In the genomic region with DNA sequence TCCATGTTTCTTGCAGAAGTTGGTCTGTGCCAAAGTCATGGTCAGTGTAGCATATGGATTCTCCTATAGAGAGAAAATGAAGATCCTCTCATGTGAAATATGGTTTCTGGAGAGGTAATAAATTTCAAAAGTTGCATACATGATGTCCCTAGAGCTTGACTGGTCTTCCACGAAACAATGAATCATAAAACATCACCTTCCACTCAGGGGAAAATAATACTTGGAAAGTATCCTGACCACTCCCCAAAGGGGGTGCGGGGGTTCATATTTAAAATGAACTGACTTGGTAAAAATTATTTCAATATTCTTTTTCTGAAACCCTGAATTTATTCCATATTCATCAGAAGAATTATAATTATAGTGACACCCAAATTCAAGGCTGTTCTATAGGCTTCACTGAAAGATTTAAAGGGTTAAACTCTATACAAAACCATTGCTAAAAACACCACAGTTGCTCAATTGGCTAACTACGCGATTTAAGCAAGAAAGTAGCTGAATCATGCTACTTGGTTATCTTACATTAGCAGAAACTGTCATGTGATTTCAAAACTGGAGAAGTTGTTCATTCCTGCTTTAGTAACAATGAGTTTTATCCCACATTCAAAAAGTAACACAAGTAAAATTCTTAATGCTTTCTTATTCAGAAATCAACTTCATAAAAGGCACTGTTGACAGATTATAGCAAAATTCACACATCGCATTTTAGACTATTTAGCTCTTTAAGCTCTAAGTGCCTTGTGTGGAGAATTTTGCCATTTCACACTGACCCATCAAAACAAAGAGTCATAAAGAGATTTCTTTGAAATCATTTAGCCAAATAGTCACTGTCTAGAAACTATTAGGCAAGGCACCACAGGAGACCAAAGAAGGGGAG, we compare ENCODE assay signal across 12 cellular contexts. TPM values are rescaled to one million over a fixed set of nuclear protein-coding genes. Genes with fewer than 3 reads are reported as not detected.
DNase-seq lines count a peak whose midpoint lies in the region; FAIRE-seq and TF ChIP-seq lines count a peak whose summit lies in the region.
"Had no signal": no experiment of that assay in that cellular context is flagged by ENCODE, and none has a peak within 500 bp of the region (broad histone marks: within the 10 kb centered on the region; RNA-seq: fewer than 3 reads in every experiment).

No MANE protein-coding gene starts in this region.

- H3K36me3 Mint-ChIP-seq in dendritic cell treated with granulocyte-macrophage colony-stimulating factor and Interleukin-4, amounts not matched to agents 40 ng/mL and 50 ng/mL, for 4 days (ENCODE audit: low read depth) = peaks cover 92% of the 10 kb centered on the region

- H3K4me3 ChIP-seq in AG09309 (ENCODE audit: control insufficient read depth, low read depth, low read length) (no peak overlapping the region), neutrophil (ENCODE audit: low read depth in 1 of 2, low read length in 1 of 2) (peak overlapping the region; percentile 22 to 35), WERI-Rb-1 (ENCODE audit: low read depth, low read length) (no peak overlapping the region)
- H3K4me3 ChIP-seq: SJSA1 had no signal

- H3K27me3 ChIP-seq in neutrophil (no peaks in the 10 kb centered on the region), WERI-Rb-1 (ENCODE audit: insufficient read depth, low read depth, severe bottlenecking) (no peaks in the 10 kb centered on the region)
- H3K27me3 ChIP-seq: SJSA1 had no signal

- H3K27ac Mint-ChIP-seq in dendritic cell treated with granulocyte-macrophage colony-stimulating factor and Interleukin-4, amounts not matched to agents 40 ng/mL and 50 ng/mL, for 4 days = peak overlapping the region; percentile 85
- H3K27ac Mint-ChIP-seq: activated T-cell treated with anti-CD3 and anti-CD28 coated beads, Interleukin-2, amount 50 U/mL, for 72 hours had no signal

- no peaks in the 10 kb centered on the region for H3K27me3 Mint-ChIP-seq in dendritic cell treated with granulocyte-macrophage colony-stimulating factor and Interleukin-4, amounts not matched to agents 40 ng/mL and 50 ng/mL, for 4 days

- peak; percentile 39 for DNase-seq in AG09309 (ENCODE audit: low read depth)
- DNase-seq in NOMO-1 (lab: John Stamatoyannopoulos, UW; ENCODE audit: unreplicated experiment in 2 of 2) = peak; percentile 68 to 93
- no peak for DNase-seq in GM12892 (ENCODE audit: insufficient read length)
- DNase-seq in WERI-Rb-1 = no peak
- no peak for DNase-seq in cerebellar cortex (ENCODE audit: low spot score)
- no peak for DNase-seq in putamen (ENCODE audit: low spot score)
- DNase-seq: activated T-cell treated with anti-CD3 and anti-CD28 coated beads, Interleukin-2, amount 50 U/mL, for 72 hours had no signal

- no peak for TF ChIP-seq CTCF in AG09309 (IDR thresholded peaks at IDR 0.05; ENCODE audit: control insufficient read depth, insufficient read depth, low read depth, low read length, missing control alignments)
- TF ChIP-seq CTCF in neutrophil (IDR thresholded peaks at IDR 0.05) = no peak
- no peak for TF ChIP-seq CTCF in WERI-Rb-1 (IDR thresholded peaks at IDR 0.05; ENCODE audit: low read depth, low read length)

- H3K9me3 ChIP-seq in neutrophil = no peaks in the 10 kb centered on the region
- H3K9me3 ChIP-seq in WERI-Rb-1 (ENCODE audit: severe bottlenecking) = no peaks in the 10 kb centered on the region
- H3K9me3 ChIP-seq: SJSA1 had no signal

- H3K4me1 ChIP-seq in neutrophil (ENCODE audit: control insufficient read depth in 1 of 2, insufficient read depth in 1 of 2, low read depth in 1 of 2, low read length in 1 of 2) = peaks cover 73 to 75% of the 10 kb centered on the region in 2 experiments

- no peaks in the 10 kb centered on the region for H3K9me3 Mint-ChIP-seq in dendritic cell treated with granulocyte-macrophage colony-stimulating factor and Interleukin-4, amounts not matched to agents 40 ng/mL and 50 ng/mL, for 4 days
- H3K9me3 Mint-ChIP-seq: activated T-cell treated with anti-CD3 and anti-CD28 coated beads, Interleukin-2, amount 50 U/mL, for 72 hours had no signal

- H3K36me3 ChIP-seq in neutrophil (no peaks in the 10 kb centered on the region), WERI-Rb-1 (no peaks in the 10 kb centered on the region)

- H3K4me3 Mint-ChIP-seq in dendritic cell treated with granulocyte-macrophage colony-stimulating factor and Interleukin-4, amounts not matched to agents 40 ng/mL and 50 ng/mL, for 4 days = peak overlapping the region; percentile 78
- H3K4me3 Mint-ChIP-seq: activated T-cell treated with anti-CD3 and anti-CD28 coated beads, Interleukin-2, amount 50 U/mL, for 72 hours had no signal

- H3K27ac ChIP-seq in neutrophil (peak overlapping the region; percentile 93), WERI-Rb-1 (no peak overlapping the region)
- H3K27ac ChIP-seq: epithelial cell of prostate, SJSA1 had no signal

- no peak for FAIRE-seq in GM12892 (lab: Jason Lieb, UNC)

- intact Hi-C loops in dendritic cell treated with granulocyte-macrophage colony-stimulating factor and Interleukin-4, amounts not matched to agents 40 ng/mL and 50 ng/mL, for 4 days (cut with micrococcal nuclease) = no loop called here

- H3K4me1 Mint-ChIP-seq in dendritic cell treated with granulocyte-macrophage colony-stimulating factor and Interleukin-4, amounts not matched to agents 40 ng/mL and 50 ng/mL, for 4 days (ENCODE audit: low read depth) = peaks cover 78% of the 10 kb centered on the region

- TF ChIP-seq POLR2A in GM12892 (IDR thresholded peaks at IDR 0.05; ENCODE audit: low read depth, low read length) = no peak

RNA-seq across cellular contexts. Expression of a gene that starts 5.3 kb away (rescaled TPM):
- 15.2 TPM for polyA plus RNA-seq in GM12892 (2012; ENCODE audit: missing spikeins)

RNA-seq across cellular contexts. Expression of a gene that starts 30.0 kb away (rescaled TPM):
- 1.1 TPM for polyA plus RNA-seq in GM12892 (2012; ENCODE audit: missing spikeins)
- polyA plus RNA-seq: BJ had no signal

Comparison
In these comparisons a context has a peak if more than half of its experiments do, and no peak if none do; other contexts are left out.
1. DNase-seq: peak in AG09309 (single experiment) and NOMO-1 (2 of 2); none in GM12892 (single experiment), WERI-Rb-1 (single experiment), cerebellar cortex (single experiment) and putamen (single experiment).
2. H3K4me3 ChIP-seq: peak in neutrophil (2 of 2); none in AG09309 (single experiment) and WERI-Rb-1 (single experiment).